1 cellular context compared by ENCODE assay signal in the genomic region with DNA sequence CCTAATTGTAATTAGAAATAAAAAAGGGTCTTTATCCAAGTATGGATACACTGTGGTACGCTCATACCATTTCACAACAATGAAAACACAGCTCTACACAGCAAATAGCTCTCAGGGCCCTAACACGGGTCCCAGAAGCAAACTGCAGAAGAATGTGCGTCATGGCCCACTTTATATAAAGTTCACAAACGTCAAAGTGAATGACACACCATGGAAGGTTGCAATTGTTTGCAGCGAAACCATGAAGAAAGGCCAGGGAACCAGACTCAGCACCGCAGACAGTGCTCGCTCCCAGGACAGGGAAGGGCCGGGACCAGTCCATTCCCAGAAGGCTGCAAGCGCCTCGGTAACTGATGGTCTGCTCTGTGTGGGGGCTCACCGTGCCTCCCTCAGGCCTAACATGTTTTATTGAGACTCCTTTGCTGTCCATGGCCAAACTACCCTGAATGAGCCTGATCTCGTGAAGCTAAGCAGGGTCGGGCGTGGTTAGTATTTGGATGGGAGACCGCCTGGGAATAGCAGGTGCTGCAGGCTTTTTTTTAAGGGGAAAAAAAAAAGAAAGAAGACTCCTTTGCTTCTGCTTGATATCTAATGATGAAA.
TF ChIP-seq lines count a peak whose summit lies in the region.

No MANE protein-coding gene starts in this region.

TF ChIP-seq in endothelial cell of umbilical vein, 7 proteins besides CTCF, POLR2A, EP300 and RAD21:
- TF ChIP-seq, protein P1, sequence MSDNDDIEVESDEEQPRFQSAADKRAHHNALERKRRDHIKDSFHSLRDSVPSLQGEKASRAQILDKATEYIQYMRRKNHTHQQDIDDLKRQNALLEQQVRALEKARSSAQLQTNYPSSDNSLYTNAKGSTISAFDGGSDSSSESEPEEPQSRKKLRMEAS (IDR thresholded peaks at IDR 0.05; ENCODE audit: insufficient read depth, insufficient read length) = no peak
- TF ChIP-seq GATA2 (IDR thresholded peaks at IDR 0.05; ENCODE audit: insufficient read depth, insufficient read length, low read depth, low read length) (no peak), EZH2 (IDR thresholded peaks at IDR 0.05; ENCODE audit: borderline replicate concordance, low read depth, low read length, severe bottlenecking) (no peak), JUN (IDR thresholded peaks at IDR 0.05; ENCODE audit: borderline replicate concordance, insufficient read depth, insufficient read length, low read depth) (no peak), POLR2AphosphoS5 (IDR thresholded peaks at IDR 0.05; ENCODE audit: insufficient read depth, low read depth, low read length) (no peak), MYC (IDR thresholded peaks at IDR 0.05; ENCODE audit: low read depth, low read length) (no peak), FOS (IDR thresholded peaks at IDR 0.05; ENCODE audit: borderline replicate concordance, insufficient read depth, low read length) (no peak)
TF ChIP-seq in endothelial cell of umbilical vein: peak in this region for 0.
